In the genomic region with DNA sequence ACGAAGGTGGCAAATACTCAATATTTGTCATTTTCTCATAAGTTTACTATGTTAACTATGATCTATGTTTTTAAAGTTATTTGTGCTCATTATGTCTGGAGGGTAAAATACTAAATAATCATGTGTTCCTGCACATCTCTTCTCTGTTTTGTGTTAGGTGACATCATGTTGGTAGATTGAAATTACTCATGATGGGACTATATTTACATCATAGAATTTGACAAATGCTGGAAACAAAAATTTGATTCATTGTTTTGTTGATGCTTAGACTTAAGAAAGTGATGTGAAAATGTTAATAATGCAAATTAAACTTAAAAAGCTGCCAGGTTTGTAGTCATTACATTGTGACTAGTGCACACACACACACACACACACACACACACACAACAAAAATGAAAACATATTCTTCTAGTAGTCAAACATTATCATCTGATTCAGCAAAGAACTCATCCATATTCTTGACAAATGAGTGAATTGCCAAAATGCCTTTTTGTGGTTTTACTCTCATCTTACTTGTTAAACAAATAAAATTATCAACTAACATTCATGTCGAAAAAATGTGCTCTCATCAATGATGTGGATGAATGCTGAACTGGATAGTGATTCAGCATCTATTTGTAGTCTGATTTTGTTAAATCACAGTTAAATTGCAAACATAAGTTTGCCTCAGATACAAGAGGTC, we compare ENCODE assay signal across 16 cellular contexts.
DNase-seq lines count a peak whose midpoint lies in the region; ATAC-seq and TF ChIP-seq lines count a peak whose summit lies in the region.
"Had no signal": no experiment of that assay in that cellular context is flagged by ENCODE, and none has a peak within 500 bp of the region (broad histone marks: within the 10 kb centered on the region; RNA-seq: fewer than 3 reads in every experiment).

No MANE protein-coding gene starts in this region.

- H3K27ac ChIP-seq in foreskin keratinocyte (no peak overlapping the region), vagina (no peak overlapping the region)
- H3K27ac ChIP-seq: colonic mucosa had no signal

- H3K4me1 ChIP-seq in foreskin keratinocyte (peaks cover 6% of the 10 kb centered on the region), vagina (no peaks in the 10 kb centered on the region)
- H3K4me1 ChIP-seq: colonic mucosa had no signal

- peak; percentile 41 for ATAC-seq in foreskin keratinocyte
- ATAC-seq: activated naive CD8-positive, alpha-beta T cell treated with anti-CD3 and anti-CD28 coated beads, Interleukin-2, amount 50 U/mL, for 24 hours; esophagus mucosa; naive thymus-derived CD4-positive, alpha-beta T cell had no signal

- no peaks in the 10 kb centered on the region for H3K36me3 ChIP-seq in vagina
- H3K36me3 ChIP-seq: colonic mucosa had no signal

- POLR2A ChIA-PET in AG04449 (lab: Yijun Ruan, JAX), result no interaction called here

- CTCF ChIA-PET in AG04449 (lab: Yijun Ruan, JAX), result no interaction called here

- DNase-seq in AG04449 (ENCODE audit: low read depth, low spot score), result peak; percentile 34
- DNase-seq in LHCN-M2 (ENCODE audit: low read depth), result peak; percentile 53
- DNase-seq in astrocyte of the hippocampus (ENCODE audit: low read depth, low spot score), result peak; percentile 60
- peak; percentile 63 to 72 for DNase-seq in foreskin keratinocyte
- no peak for DNase-seq in AML-193 (lab: John Stamatoyannopoulos, UW)
- no peak for DNase-seq in vagina (ENCODE audit: extremely low spot score in 2 of 2)
- DNase-seq in D341Med (ENCODE audit: low spot score), result no peak
- DNase-seq in KG1 (lab: John Stamatoyannopoulos, UW), result no peak
- DNase-seq: activated CD4-positive, alpha-beta T cell treated with anti-CD3 and anti-CD28 coated beads for 4 hours; activated naive CD8-positive, alpha-beta T cell treated with anti-CD3 and anti-CD28 coated beads, Interleukin-2, amount 50 U/mL, for 24 hours; activated T-cell treated with anti-CD3 and anti-CD28 coated beads for 4 hours; colonic mucosa; MM.1S; naive thymus-derived CD4-positive, alpha-beta T cell; NCI-H2081 treated with DMSO at 0.1 percent for 48 hours had no signal

- H3K27me3 ChIP-seq in foreskin keratinocyte, result no peaks in the 10 kb centered on the region
- H3K27me3 ChIP-seq in vagina, result no peaks in the 10 kb centered on the region
- H3K27me3 ChIP-seq: colonic mucosa had no signal

- no peak for TF ChIP-seq POLR2A in vagina (IDR thresholded peaks at IDR 0.05)

- intact Hi-C loops in vagina (cut with DNase I), result loop anchor here (5.0 kb wide), 1 partner anchor 670 kb away; no protein-coding TSS in a partner anchor

- H3K4me3 ChIP-seq in AG04449 (ENCODE audit: low read depth, low read length), result no peak overlapping the region
- H3K4me3 ChIP-seq in vagina, result no peak overlapping the region
- H3K4me3 ChIP-seq: colonic mucosa had no signal

- TF ChIP-seq CTCF in AG04449 (IDR thresholded peaks at IDR 0.05; ENCODE audit: insufficient read depth, low read length, missing control alignments), result no peak
- no peak for TF ChIP-seq CTCF in foreskin keratinocyte (conservative IDR thresholded peaks at IDR 0.05)
- TF ChIP-seq CTCF in vagina (IDR thresholded peaks at IDR 0.05), result no peak

- no peaks in the 10 kb centered on the region for H3K9me3 ChIP-seq in vagina
- H3K9me3 ChIP-seq: colonic mucosa had no signal

Comparison
In these comparisons a context has a peak if more than half of its experiments do, and no peak if none do; other contexts are left out.
1. DNase-seq: peak in AG04449 (single experiment), LHCN-M2 (single experiment), astrocyte of the hippocampus (single experiment) and foreskin keratinocyte (2 of 2); none in AML-193 (0 of 2), vagina (0 of 2), D341Med (single experiment) and KG1 (single experiment).